Comparison of ENCODE assay signal across 7 cellular contexts in genomic region chr12:58426437-58426836, GRCh38.
DNase-seq lines count a peak whose midpoint lies in the region; ATAC-seq and TF ChIP-seq lines count a peak whose summit lies in the region.
"Not testable (repeated sequence)": the region's sequence is repeated elsewhere in the genome, so short reads cannot be mapped to it uniquely, and the experiment has no call there.

No MANE protein-coding gene starts in this region.

- H3K4me3 Mint-ChIP-seq in GM23338; activated CD4-positive, alpha-beta memory T cell treated with anti-CD3 and anti-CD28 coated beads for 36 hours; nephron progenitor cell: not testable (repeated sequence)

- H3K27me3 Mint-ChIP-seq in GM23338 (ENCODE audit: insufficient read depth, low read depth, poor library complexity); activated CD4-positive, alpha-beta memory T cell treated with anti-CD3 and anti-CD28 coated beads for 36 hours; nephron progenitor cell (ENCODE audit: low read depth, poor library complexity): not testable (repeated sequence)

- not testable (repeated sequence) for H3K9me2 ChIP-seq in GM23338 (ENCODE audit: insufficient read depth)

- H4K20me1 ChIP-seq in GM23338 (replicated peaks; ENCODE audit: insufficient read depth); fibroblast of lung (ENCODE audit: control insufficient read depth, extremely low read depth, insufficient read depth, low read length): not testable (repeated sequence)

- TF ChIP-seq CTCF in GM23338 (conservative IDR thresholded peaks at IDR 0.05; ENCODE audit: low read depth in 2 of 2); Panc1 (IDR thresholded peaks at IDR 0.05); brain microvascular endothelial cell (IDR thresholded peaks at IDR 0.05; ENCODE audit: low read depth, low read length, missing control alignments); fibroblast of lung (conservative IDR thresholded peaks at IDR 0.05 in 1 of 2, IDR thresholded peaks at IDR 0.05 in 1 of 2; ENCODE audit: low read depth in 1 of 2, low read length in 2 of 2); nephron progenitor cell (IDR thresholded peaks at IDR 0.05): not testable (repeated sequence)

- H3K36me3 ChIP-seq in GM23338 (ENCODE audit: insufficient read depth); Panc1 (ENCODE audit: control insufficient read depth, insufficient read depth, low read length); brain microvascular endothelial cell (replicated peaks); fibroblast of lung (ENCODE audit: control insufficient read depth, insufficient read depth, low read length): not testable (repeated sequence)

- not testable (repeated sequence) for H3K79me2 ChIP-seq in GM23338 (replicated peaks; ENCODE audit: insufficient read depth); fibroblast of lung (ENCODE audit: control insufficient read depth, insufficient read depth, low read length)

- not testable (repeated sequence) for H3F3A ChIP-seq in GM23338 (replicated peaks; ENCODE audit: low read depth)

- peaks cover 12% of the 10 kb centered on the region; the same call in 1 of the 2 replicates for H3K9me3 ChIP-seq in Panc1 (ENCODE audit: control insufficient read depth, insufficient read depth, low read depth, low read length)
- H3K9me3 ChIP-seq in fibroblast of lung (ENCODE audit: control insufficient read depth, insufficient read depth, low read depth, low read length): not testable (repeated sequence)

- H3K27me3 ChIP-seq in GM23338 (ENCODE audit: insufficient read depth); Panc1 (ENCODE audit: control insufficient read depth, insufficient read depth, low read length); brain microvascular endothelial cell (replicated peaks); fibroblast of lung (ENCODE audit: control insufficient read depth, insufficient read depth, low read length): not testable (repeated sequence)

- in situ Hi-C loops in Panc1 (cut with HindIII; ENCODE audit: low pct_unique_long_range_greater_than_20kb, low sequenced_read_pairs); brain microvascular endothelial cell (cut with HindIII; ENCODE audit: low pct_ligation_motif_present, low sequenced_read_pairs): not testable (repeated sequence)

- H3K27ac Mint-ChIP-seq in GM23338: not testable (repeated sequence)
- H3K27ac Mint-ChIP-seq in activated CD4-positive, alpha-beta memory T cell treated with anti-CD3 and anti-CD28 coated beads for 36 hours: peak overlapping the region; percentile 89
- H3K27ac Mint-ChIP-seq in nephron progenitor cell: peak overlapping the region; percentile 62

- H2AFZ ChIP-seq in GM23338: peak overlapping the region; percentile 75; the same call in 1 of the 2 replicates
- H2AFZ ChIP-seq in fibroblast of lung (ENCODE audit: low read length): not testable (repeated sequence)

- H3K36me3 Mint-ChIP-seq in GM23338 (ENCODE audit: low read depth); activated CD4-positive, alpha-beta memory T cell treated with anti-CD3 and anti-CD28 coated beads for 36 hours; nephron progenitor cell (ENCODE audit: low read depth): not testable (repeated sequence)

- DNase-seq in GM23338 (ENCODE audit: low spot score); Panc1 (ENCODE audit: low read depth, low spot score); activated CD4-positive, alpha-beta memory T cell treated with anti-CD3 and anti-CD28 coated beads for 36 hours; brain microvascular endothelial cell; fibroblast of lung (ENCODE audit: low read depth in 2 of 2); nephron progenitor cell: not testable (repeated sequence)

- BruUV-seq in Panc1 (replicated peaks; lab: Mats Ljungman, UMichigan): not testable (repeated sequence)

- not testable (repeated sequence) for ATAC-seq in GM23338, Panc1

- intact Hi-C loops in Panc1 (cut with micrococcal nuclease; ENCODE audit: unreplicated experiment); activated CD4-positive, alpha-beta memory T cell treated with anti-CD3 and anti-CD28 coated beads for 36 hours (cut with micrococcal nuclease): not testable (repeated sequence)

- H3K27ac ChIP-seq in GM23338 (ENCODE audit: low read depth) (peak overlapping the region; percentile 96), Panc1 (ENCODE audit: low read length) (peak overlapping the region; percentile 87; the same call in 1 of the 2 replicates), brain microvascular endothelial cell (peak overlapping the region; percentile 96), fibroblast of lung (ENCODE audit: insufficient read depth, low read length) (peak overlapping the region; percentile 92), skin epidermis (peak overlapping the region in 18 of 21 experiments; percentile 19 to 91 (median 71))

- H3K4me1 Mint-ChIP-seq in GM23338 (peaks cover 33% of the 10 kb centered on the region; the same call in 2 of the 3 replicates), nephron progenitor cell (peaks cover 15% of the 10 kb centered on the region)
- peaks cover 31% of the 10 kb centered on the region for H3K4me1 Mint-ChIP-seq in activated CD4-positive, alpha-beta memory T cell treated with anti-CD3 and anti-CD28 coated beads for 36 hours (ENCODE audit: low read depth)

- H3K9me3 Mint-ChIP-seq in GM23338 (peaks cover 13% of the 10 kb centered on the region; the same call in 2 of the 3 replicates), nephron progenitor cell (peaks cover 16% of the 10 kb centered on the region)
- H3K9me3 Mint-ChIP-seq in activated CD4-positive, alpha-beta memory T cell treated with anti-CD3 and anti-CD28 coated beads for 36 hours: not testable (repeated sequence)

- CTCF ChIA-PET in Panc1 (lab: Charles Lee): not testable (repeated sequence)
- CTCF ChIA-PET in activated CD4-positive, alpha-beta memory T cell treated with anti-CD3 and anti-CD28 coated beads for 36 hours (lab: Charles Lee): interaction anchor here (0.6 kb wide), 1 partner anchor 267 kb away, joined by 3 read pairs; no protein-coding TSS in a partner anchor

- H3K4me3 ChIP-seq in GM23338; Panc1 (ENCODE audit: low read depth in 2 of 2, low read length in 2 of 2); brain microvascular endothelial cell (ENCODE audit: low read depth, low read length); fibroblast of lung (replicated peaks in 1 of 4; ENCODE audit: control extremely low read depth in 1 of 4, insufficient read depth in 1 of 4, low read depth in 3 of 4, low read length in 4 of 4); skin epidermis: not testable (repeated sequence)

- H3K4me1 ChIP-seq in GM23338 (ENCODE audit: insufficient read depth) (peaks cover 36% of the 10 kb centered on the region), Panc1 (ENCODE audit: control insufficient read depth, insufficient read depth, low read length) (peaks cover 16% of the 10 kb centered on the region), fibroblast of lung (ENCODE audit: control insufficient read depth, extremely low read depth, insufficient read depth, low read length) (peaks cover 23% of the 10 kb centered on the region)

- not testable (repeated sequence) for H3K9ac ChIP-seq in fibroblast of lung (ENCODE audit: insufficient read depth, low read length)

- H3K4me2 ChIP-seq in GM23338: peak overlapping the region; percentile 34; the same call in 1 of the 2 replicates
- H3K4me2 ChIP-seq in fibroblast of lung (ENCODE audit: extremely low read depth, insufficient read depth, low read length): not testable (repeated sequence)

- POLR2A ChIA-PET in Panc1 (lab: Charles Lee); activated CD4-positive, alpha-beta memory T cell treated with anti-CD3 and anti-CD28 coated beads for 36 hours (lab: Charles Lee): not testable (repeated sequence)
